Comparison of ENCODE assay signal across 8 cellular contexts in genomic region chr15:63504247-63504978, GRCh38. TPM values are rescaled to one million over a fixed set of nuclear protein-coding genes. Genes with fewer than 3 reads are reported as not detected.
A peak's percentile ranks its signal among the peaks of the same experiment; 100 is the strongest.
DNase-seq lines count a peak whose midpoint lies in the region; ATAC-seq and TF ChIP-seq lines count a peak whose summit lies in the region.

Gene USP3 (plus strand): TSS chr15:63504593. CDS start chr15:63504740, 147 bp downstream.

- no peaks in the 10 kb centered on the region for H3K36me3 ChIP-seq in psoas muscle (ENCODE audit: insufficient read depth in 1 of 2, low read depth in 1 of 2)
- no peaks in the 10 kb centered on the region for H3K36me3 ChIP-seq in urinary bladder (ENCODE audit: insufficient read depth)

- H3K4me1 Mint-ChIP-seq in T-helper 17 cell, result peaks cover 60% of the 10 kb centered on the region

- H3K4me1 ChIP-seq in psoas muscle (peaks cover 49% of the 10 kb centered on the region), urinary bladder (ENCODE audit: insufficient read depth) (peaks cover 2% of the 10 kb centered on the region)

- WGBS in psoas muscle, 3 donors, result 0 to 1% (median 0%) methylated on average over 75 to 88 of the region's 88 CpGs
- WGBS in urinary bladder, result under 1% methylated on average over 88 of the region's 88 CpGs

- DNase-seq in GM13977 (ENCODE audit: low spot score) (peak; percentile 89), NCI-H1694 (lab: John Stamatoyannopoulos, UW) (peak; percentile 45), T-helper 17 cell (peak; percentile 88 to 92 (median 90)), amygdala (lab: John Stamatoyannopoulos, UW) (peak; percentile 60 to 99 (median 90)), left ventricle myocardium superior (peak; percentile 97), psoas muscle (peak; percentile 95 to 97)

- H3K36me3 Mint-ChIP-seq in T-helper 17 cell (ENCODE audit: low read depth), result peaks cover 5% of the 10 kb centered on the region

- in situ Hi-C loops in GM13977 (cut with MboI; ENCODE audit: low pct_unique_long_range_greater_than_20kb, low sequenced_read_pairs, unreplicated experiment), result no loop called here

- peak within 1 kb of the TSS; percentile 97 for H3K4me3 Mint-ChIP-seq in T-helper 17 cell

- intact Hi-C loops in left ventricle myocardium superior (cut with micrococcal nuclease), result no loop called here
- intact Hi-C loops in psoas muscle (cut with DNase I), result loop anchor here in 1 of 2 donors (5.0 kb wide), 1 partner anchor 93 kb away; the partner anchor contains the start of gene FBXL22

- peak; percentile 35 for ATAC-seq in HG02884 (IDR thresholded peaks at IDR 0.05; ENCODE audit: unreplicated experiment)
- ATAC-seq in T-helper 17 cell, result peak; percentile 76
- peak; percentile 91 for ATAC-seq in left ventricle myocardium superior
- peak; percentile 90 to 94 (median 92) for ATAC-seq in psoas muscle

- H3K27ac Mint-ChIP-seq in T-helper 17 cell, result peak within 1 kb of the TSS; percentile 96

- H3K27me3 Mint-ChIP-seq in T-helper 17 cell, result no peaks in the 10 kb centered on the region

- H3K4me3 ChIP-seq in psoas muscle, result peak within 1 kb of the TSS; percentile 82
- H3K4me3 ChIP-seq in urinary bladder (ENCODE audit: low read depth, low read length), result peak within 1 kb of the TSS; percentile 98

- no peaks in the 10 kb centered on the region for H3K9me3 ChIP-seq in T-helper 17 cell (ENCODE audit: control insufficient read depth, low read length, poor library complexity, severe bottlenecking)
- H3K9me3 ChIP-seq in psoas muscle, result no peaks in the 10 kb centered on the region

- H3K27ac ChIP-seq in psoas muscle, result peak within 1 kb of the TSS; percentile 94
- peak within 1 kb of the TSS; percentile 99 for H3K27ac ChIP-seq in urinary bladder (ENCODE audit: low read depth)

- no peaks in the 10 kb centered on the region for H3K27me3 ChIP-seq in psoas muscle (ENCODE audit: insufficient read depth in 3 of 3, low read length in 2 of 3)

- TF ChIP-seq CTCF in GM13977 (IDR thresholded peaks at IDR 0.05; ENCODE audit: extremely low read depth, insufficient read depth, missing control alignments), result peak; percentile 28
- TF ChIP-seq CTCF in psoas muscle (IDR thresholded peaks at IDR 0.05), result peak; percentile 40

RNA-seq across cellular contexts. Expression of gene USP3, which starts in this region (rescaled TPM):
- total RNA-seq in T-helper 17 cell, result 100 to 1,000 TPM; 219 to 288 TPM
- 18.1 TPM for total RNA-seq in left ventricle myocardium superior
- total RNA-seq in psoas muscle, result 10 to 100 TPM in 3 of 4 donors, 1 to 10 TPM in 1; 9.4 to 13.6 (median 12.1) TPM
- 10 to 100 TPM; 10.1 to 11.5 (median 10.9) TPM for polyA plus RNA-seq in psoas muscle
- total RNA-seq in urinary bladder, result 77.4 TPM
- polyA plus RNA-seq in urinary bladder, result 20.6 TPM

Comparison
In these comparisons a context has a peak if more than half of its experiments do, and no peak if none do; other contexts are left out.
1. Peak in every context shown above with its lines: DNase-seq, ATAC-seq, H3K4me3 ChIP-seq and H3K27ac ChIP-seq.
2. DNase-seq: peak in every context shown above with its lines; median percentile 97 in left ventricle myocardium superior; 96 in psoas muscle; 90 in T-helper 17 cell; 90 in amygdala; 89 in GM13977; 45 in NCI-H1694.
3. ATAC-seq: peak in every context shown above with its lines; median percentile 92 in psoas muscle; 91 in left ventricle myocardium superior; 76 in T-helper 17 cell; 35 in HG02884.